2 cellular contexts compared by ENCODE assay signal in genomic region chr22:21643533-21644357, GRCh38.
TF ChIP-seq lines count a peak whose summit lies in the region.

No MANE protein-coding gene starts in this region.

TF ChIP-seq in K562, 482 proteins besides CTCF, POLR2A, EP300 and RAD21 (continues in another document):
- TF ChIP-seq ZHX1 (conservative IDR thresholded peaks at IDR 0.05; ENCODE audit: low read length) (peak; percentile 42; the same call in 1 of the 2 replicates), WHSC1 (IDR thresholded peaks at IDR 0.05; ENCODE audit: low read length) (peak; percentile 60), TBL1XR1 (IDR thresholded peaks at IDR 0.05; ENCODE audit: low read length in 2 of 2) (peak in 1 of 2 experiments; percentile 46; a peak in 1 of 4 replicates), ZNF239 (CRISPR knock-in tag; IDR thresholded peaks at IDR 0.05) (no peak), ZC3H11A (IDR thresholded peaks at IDR 0.05; ENCODE audit: low read depth, low read length) (0 out of 2 replicates have a peak, but pooled peaks have one; percentile 31), MBD2 (IDR thresholded peaks at IDR 0.05; ENCODE audit: borderline replicate concordance, low read depth) (no peak), HOMEZ (CRISPR knock-in tag; IDR thresholded peaks at IDR 0.05) (no peak), CBX3 (IDR thresholded peaks at IDR 0.05; ENCODE audit: borderline replicate concordance in 1 of 2, low read length in 2 of 2) (no peak), NEUROD1 (IDR thresholded peaks at IDR 0.05; ENCODE audit: borderline replicate concordance, low read depth, low read length, partially characterized antibody) (peak; percentile 17), ZFP36 (IDR thresholded peaks at IDR 0.05; ENCODE audit: low read depth, low read length, partially characterized antibody) (peak; percentile 30), CREBBP (IDR thresholded peaks at IDR 0.05; ENCODE audit: low read depth, low read length) (peak; percentile 21), SRF (CRISPR knock-in tag; IDR thresholded peaks at IDR 0.05) (no peak), HDAC6 (IDR thresholded peaks at IDR 0.05; ENCODE audit: low read depth, low read length) (peak; percentile 59; the same call in 1 of the 2 replicates), SMC3 (conservative IDR thresholded peaks at IDR 0.05; ENCODE audit: insufficient read depth, low read depth, low read length) (peak; percentile 24), FOXJ2 (tag; IDR thresholded peaks at IDR 0.05) (no peak), MAFK (IDR thresholded peaks at IDR 0.05; ENCODE audit: low read length) (peak; percentile 35; the same call in 1 of the 2 replicates)
- TF ChIP-seq, protein P1, sequence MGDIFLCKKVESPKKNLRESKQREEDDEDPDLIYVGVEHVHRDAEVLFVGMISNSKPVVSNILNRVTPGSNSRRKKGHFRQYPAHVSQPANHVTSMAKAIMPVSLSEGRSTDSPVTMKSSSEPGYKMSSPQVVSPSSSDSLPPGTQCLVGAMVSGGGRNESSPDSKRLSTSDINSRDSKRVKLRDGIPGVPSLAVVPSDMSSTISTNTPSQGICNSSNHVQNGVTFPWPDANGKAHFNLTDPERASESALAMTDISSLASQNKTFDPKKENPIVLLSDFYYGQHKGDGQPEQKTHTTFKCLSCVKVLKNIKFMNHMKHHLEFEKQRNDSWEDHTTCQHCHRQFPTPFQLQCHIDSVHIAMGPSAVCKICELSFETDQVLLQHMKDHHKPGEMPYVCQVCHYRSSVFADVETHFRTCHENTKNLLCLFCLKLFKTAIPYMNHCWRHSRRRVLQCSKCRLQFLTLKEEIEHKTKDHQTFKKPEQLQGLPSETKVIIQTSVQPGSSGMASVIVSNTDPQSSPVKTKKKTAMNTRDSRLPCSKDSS (IDR thresholded peaks at IDR 0.05; ENCODE audit: low read depth, partially characterized antibody): no peak

TF ChIP-seq in neural cell, 6 proteins besides CTCF, POLR2A, EP300 and RAD21:
- TF ChIP-seq TAF1 (IDR thresholded peaks at IDR 0.05; ENCODE audit: low read depth) (no peak), EZH2 (IDR thresholded peaks at IDR 0.05; ENCODE audit: borderline replicate concordance, insufficient read depth, low read length, poor library complexity, severe bottlenecking) (no peak), SMC3 (conservative IDR thresholded peaks at IDR 0.05; ENCODE audit: poor library complexity) (no peak), POLR2AphosphoS5 (IDR thresholded peaks at IDR 0.05) (no peak), MXI1 (conservative IDR thresholded peaks at IDR 0.05; ENCODE audit: poor library complexity, severe bottlenecking) (no peak)
- TF ChIP-seq, protein P2, sequence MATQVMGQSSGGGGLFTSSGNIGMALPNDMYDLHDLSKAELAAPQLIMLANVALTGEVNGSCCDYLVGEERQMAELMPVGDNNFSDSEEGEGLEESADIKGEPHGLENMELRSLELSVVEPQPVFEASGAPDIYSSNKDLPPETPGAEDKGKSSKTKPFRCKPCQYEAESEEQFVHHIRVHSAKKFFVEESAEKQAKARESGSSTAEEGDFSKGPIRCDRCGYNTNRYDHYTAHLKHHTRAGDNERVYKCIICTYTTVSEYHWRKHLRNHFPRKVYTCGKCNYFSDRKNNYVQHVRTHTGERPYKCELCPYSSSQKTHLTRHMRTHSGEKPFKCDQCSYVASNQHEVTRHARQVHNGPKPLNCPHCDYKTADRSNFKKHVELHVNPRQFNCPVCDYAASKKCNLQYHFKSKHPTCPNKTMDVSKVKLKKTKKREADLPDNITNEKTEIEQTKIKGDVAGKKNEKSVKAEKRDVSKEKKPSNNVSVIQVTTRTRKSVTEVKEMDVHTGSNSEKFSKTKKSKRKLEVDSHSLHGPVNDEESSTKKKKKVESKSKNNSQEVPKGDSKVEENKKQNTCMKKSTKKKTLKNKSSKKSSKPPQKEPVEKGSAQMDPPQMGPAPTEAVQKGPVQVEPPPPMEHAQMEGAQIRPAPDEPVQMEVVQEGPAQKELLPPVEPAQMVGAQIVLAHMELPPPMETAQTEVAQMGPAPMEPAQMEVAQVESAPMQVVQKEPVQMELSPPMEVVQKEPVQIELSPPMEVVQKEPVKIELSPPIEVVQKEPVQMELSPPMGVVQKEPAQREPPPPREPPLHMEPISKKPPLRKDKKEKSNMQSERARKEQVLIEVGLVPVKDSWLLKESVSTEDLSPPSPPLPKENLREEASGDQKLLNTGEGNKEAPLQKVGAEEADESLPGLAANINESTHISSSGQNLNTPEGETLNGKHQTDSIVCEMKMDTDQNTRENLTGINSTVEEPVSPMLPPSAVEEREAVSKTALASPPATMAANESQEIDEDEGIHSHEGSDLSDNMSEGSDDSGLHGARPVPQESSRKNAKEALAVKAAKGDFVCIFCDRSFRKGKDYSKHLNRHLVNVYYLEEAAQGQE (IDR thresholded peaks at IDR 0.05; ENCODE audit: borderline replicate concordance): no peak
